Comparison of ENCODE assay signal across 11 cellular contexts in genomic region chr7:157554393-157555238, GRCh38.
"Had no signal": no experiment of that assay in that cellular context is flagged by ENCODE, and none has a peak within 500 bp of the region (broad histone marks: within the 10 kb centered on the region; RNA-seq: fewer than 3 reads in every experiment).

No MANE protein-coding gene starts in this region.

- H3K4me1 ChIP-seq: parathyroid adenoma had no signal

- H3K27ac ChIP-seq: parathyroid adenoma, thoracic aorta had no signal

- H2AFZ ChIP-seq: parathyroid adenoma had no signal

- H3K4me3 Mint-ChIP-seq: activated CD4-positive, alpha-beta memory T cell treated with anti-CD3 and anti-CD28 coated beads, Interleukin-2, amount 10 ng/mL, durations not matched to agents 7 days and 5 days; nephron; stimulated activated naive CD8-positive, alpha-beta T cell treated with anti-CD3 and anti-CD28 coated beads, Interleukin-15, amount 100 ng/mL, for 72 hours had no signal

- H3K9me3 Mint-ChIP-seq: activated CD4-positive, alpha-beta memory T cell treated with anti-CD3 and anti-CD28 coated beads, Interleukin-2, amount 10 ng/mL, durations not matched to agents 7 days and 5 days; activated naive CD4-positive, alpha-beta T cell treated with anti-CD3 and anti-CD28 coated beads, Interleukin-2, amount 50 U/mL, for 72 hours; nephron; stimulated activated naive CD8-positive, alpha-beta T cell treated with anti-CD3 and anti-CD28 coated beads, Interleukin-15, amount 100 ng/mL, for 72 hours had no signal

- H3K9ac ChIP-seq: parathyroid adenoma had no signal

- H3K9me3 ChIP-seq: thoracic aorta had no signal

- H3K27me3 Mint-ChIP-seq: activated CD4-positive, alpha-beta memory T cell treated with anti-CD3 and anti-CD28 coated beads, Interleukin-2, amount 10 ng/mL, durations not matched to agents 7 days and 5 days; stimulated activated naive CD8-positive, alpha-beta T cell treated with anti-CD3 and anti-CD28 coated beads, Interleukin-15, amount 100 ng/mL, for 72 hours had no signal

- H3K4me1 Mint-ChIP-seq: activated CD4-positive, alpha-beta memory T cell treated with anti-CD3 and anti-CD28 coated beads, Interleukin-2, amount 10 ng/mL, durations not matched to agents 7 days and 5 days; nephron; stimulated activated naive CD8-positive, alpha-beta T cell treated with anti-CD3 and anti-CD28 coated beads, Interleukin-15, amount 100 ng/mL, for 72 hours had no signal

- H3K36me3 Mint-ChIP-seq: activated naive CD4-positive, alpha-beta T cell treated with anti-CD3 and anti-CD28 coated beads, Interleukin-2, amount 50 U/mL, for 72 hours had no signal

- H3K4me3 ChIP-seq: thoracic aorta had no signal

- H3K27ac Mint-ChIP-seq: activated CD4-positive, alpha-beta memory T cell treated with anti-CD3 and anti-CD28 coated beads, Interleukin-2, amount 10 ng/mL, durations not matched to agents 7 days and 5 days; activated naive CD4-positive, alpha-beta T cell treated with anti-CD3 and anti-CD28 coated beads, Interleukin-2, amount 50 U/mL, for 72 hours; nephron; stimulated activated naive CD8-positive, alpha-beta T cell treated with anti-CD3 and anti-CD28 coated beads, Interleukin-15, amount 100 ng/mL, for 72 hours had no signal

- H3K36me3 ChIP-seq: thoracic aorta had no signal

- ATAC-seq: activated naive CD4-positive, alpha-beta T cell treated with anti-CD3 and anti-CD28 coated beads, Interleukin-2, amount 50 U/mL, for 72 hours; esophagus mucosa; stimulated activated naive CD8-positive, alpha-beta T cell treated with anti-CD3 and anti-CD28 coated beads, Interleukin-15, amount 100 ng/mL, for 72 hours had no signal

- DNase-seq: activated CD4-positive, alpha-beta memory T cell treated with anti-CD3 and anti-CD28 coated beads, Interleukin-2, amount 10 ng/mL, durations not matched to agents 7 days and 5 days; hippocampal formation; retina; stimulated activated CD4-positive, alpha-beta T cell treated with anti-CD3 and anti-CD28 coated beads, Interleukin-4, amount 100 ng/mL, for 4 hours; stimulated activated naive CD8-positive, alpha-beta T cell treated with anti-CD3 and anti-CD28 coated beads, Interleukin-15, amount 100 ng/mL, for 72 hours; T1000 had no signal

- H3K79me2 ChIP-seq: parathyroid adenoma had no signal
